In the genomic region with DNA sequence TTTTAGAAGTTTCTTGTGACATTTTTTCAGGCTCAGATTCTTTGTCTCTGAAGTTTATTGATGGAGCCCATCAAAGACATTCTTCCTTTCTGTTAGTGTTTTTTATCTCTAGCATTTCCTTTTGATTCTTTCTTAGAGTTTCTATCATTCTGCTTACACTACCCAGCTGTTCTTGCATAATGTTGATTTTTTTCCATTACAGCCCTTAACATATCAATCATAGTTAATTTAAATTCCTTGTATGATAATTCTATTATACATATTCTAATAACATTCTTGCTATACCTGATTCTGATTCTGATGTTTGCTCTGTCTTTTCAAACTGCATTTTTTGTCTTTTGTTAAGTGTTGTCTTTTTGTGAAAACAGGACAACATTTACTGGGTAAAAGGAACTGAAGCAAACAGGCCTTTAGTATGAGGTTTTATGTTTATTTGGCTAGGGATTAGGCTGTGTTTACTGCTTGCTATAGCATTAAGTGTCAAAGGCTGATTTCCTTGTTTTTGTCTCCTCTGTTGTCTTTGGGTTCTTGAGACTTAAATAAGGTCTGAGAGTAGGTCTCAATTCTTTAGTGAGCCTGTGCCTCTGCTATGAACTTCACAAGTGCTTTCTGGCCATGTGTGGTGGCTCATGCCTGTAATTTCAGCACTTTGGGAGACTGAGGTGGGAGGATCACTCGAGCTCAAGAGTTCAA, we compare ENCODE assay signal across 27 cellular contexts.
"Had no signal": no experiment of that assay in that cellular context is flagged by ENCODE, and none has a peak within 500 bp of the region (broad histone marks: within the 10 kb centered on the region; RNA-seq: fewer than 3 reads in every experiment).

No MANE protein-coding gene starts in this region.

- H3K9me3 Mint-ChIP-seq: activated B cell treated with CpG ODN at 0.5 μM for 24 hours; activated CD4-positive, alpha-beta T cell treated with anti-CD3 and anti-CD28 coated beads, Interleukin-2, amount 10 ng/mL, durations not matched to agents 24 days and 14 days; activated naive CD4-positive, alpha-beta T cell treated with anti-CD3 and anti-CD28 coated beads, Interleukin-2, amount 50 U/mL, for 24 hours; activated T-cell treated with anti-CD3 and anti-CD28 coated beads, Interleukin-2, amount 50 U/mL, for 24 hours; activated T-helper 1 cell treated with anti-CD3 and anti-CD28 coated beads, Interleukin-12 subunit alpha, Interleukin-12 subunit beta, Interleukin-2, Interleukin-4 antibody, amounts not matched to agents 30 ng/mL and 10 ng/mL and 1 ng/mL, durations not matched to agents 14 hours and 24 hours and 36 hours; central memory CD8-positive, alpha-beta T cell had no signal

- DNase-seq: activated B cell treated with CpG ODN at 0.5 μM for 24 hours; activated CD4-positive, alpha-beta T cell treated with anti-CD3 and anti-CD28 coated beads for 1 hour; activated CD4-positive, alpha-beta T cell treated with anti-CD3 and anti-CD28 coated beads, Interleukin-2, amount 10 ng/mL, durations not matched to agents 24 days and 14 days; activated CD4-positive, alpha-beta T cell treated with anti-CD3 and anti-CD28 coated beads, Interleukin-2, amount 50 U/mL, for 48 hours; activated CD8-positive, alpha-beta memory T cell treated with anti-CD3 and anti-CD28 coated beads, Interleukin-2, amount 10 ng/mL, durations not matched to agents 7 days and 5 days; activated effector memory CD4-positive, alpha-beta T cell treated with Interleukin-2 at 50 U/mL for 16 hours; activated naive CD4-positive, alpha-beta T cell; activated T-cell treated with anti-CD3 and anti-CD28 coated beads, Interleukin-2, amount 50 U/mL, for 24 hours; body of pancreas; MM.1S; NCI-H1105; NCI-H1436; NCI-H1694 treated with DMSO at 0.1 percent for 48 hours; NCI-H2029 treated with DMSO at 0.1 percent for 48 hours; NCI-H345; NCI-H510A; NCI-H69; Peyer's patch; Right ventricle myocardium superior; SJCRH30; T-helper 17 cell; T-helper 9 cell had no signal

- H3K4me3 Mint-ChIP-seq: activated B cell treated with CpG ODN at 0.5 μM for 24 hours; activated CD4-positive, alpha-beta T cell treated with anti-CD3 and anti-CD28 coated beads, Interleukin-2, amount 10 ng/mL, durations not matched to agents 24 days and 14 days; activated CD8-positive, alpha-beta memory T cell treated with anti-CD3 and anti-CD28 coated beads, Interleukin-2, amount 10 ng/mL, durations not matched to agents 7 days and 5 days; activated naive CD4-positive, alpha-beta T cell treated with anti-CD3 and anti-CD28 coated beads, Interleukin-2, amount 50 U/mL, for 24 hours; activated T-cell treated with anti-CD3 and anti-CD28 coated beads, Interleukin-2, amount 50 U/mL, for 24 hours; activated T-helper 1 cell treated with anti-CD3 and anti-CD28 coated beads, Interleukin-12 subunit alpha, Interleukin-12 subunit beta, Interleukin-2, Interleukin-4 antibody, amounts not matched to agents 30 ng/mL and 10 ng/mL and 1 ng/mL, durations not matched to agents 14 hours and 24 hours and 36 hours; central memory CD8-positive, alpha-beta T cell; T-helper 17 cell had no signal

- H3K36me3 Mint-ChIP-seq: activated CD8-positive, alpha-beta memory T cell treated with anti-CD3 and anti-CD28 coated beads, Interleukin-2, amount 10 ng/mL, durations not matched to agents 7 days and 5 days had no signal

- H3K4me1 Mint-ChIP-seq: activated B cell treated with CpG ODN at 0.5 μM for 24 hours; activated CD8-positive, alpha-beta memory T cell treated with anti-CD3 and anti-CD28 coated beads, Interleukin-2, amount 10 ng/mL, durations not matched to agents 7 days and 5 days; central memory CD8-positive, alpha-beta T cell had no signal

- ATAC-seq: activated CD8-positive, alpha-beta memory T cell treated with anti-CD3 and anti-CD28 coated beads, Interleukin-2, amount 10 ng/mL, durations not matched to agents 7 days and 5 days; body of pancreas; T-helper 17 cell had no signal

- H3K27ac Mint-ChIP-seq: activated B cell treated with CpG ODN at 0.5 μM for 24 hours; activated CD4-positive, alpha-beta T cell treated with anti-CD3 and anti-CD28 coated beads, Interleukin-2, amount 10 ng/mL, durations not matched to agents 24 days and 14 days; activated CD8-positive, alpha-beta memory T cell treated with anti-CD3 and anti-CD28 coated beads, Interleukin-2, amount 10 ng/mL, durations not matched to agents 7 days and 5 days; activated naive CD4-positive, alpha-beta T cell treated with anti-CD3 and anti-CD28 coated beads, Interleukin-2, amount 50 U/mL, for 24 hours; activated T-cell treated with anti-CD3 and anti-CD28 coated beads, Interleukin-2, amount 50 U/mL, for 24 hours; activated T-helper 1 cell treated with anti-CD3 and anti-CD28 coated beads, Interleukin-12 subunit alpha, Interleukin-12 subunit beta, Interleukin-2, Interleukin-4 antibody, amounts not matched to agents 30 ng/mL and 10 ng/mL and 1 ng/mL, durations not matched to agents 14 hours and 24 hours and 36 hours; T-helper 17 cell had no signal

- H3K9me3 ChIP-seq: ascending aorta, body of pancreas, Peyer's patch, SJCRH30 had no signal

- H3K4me3 ChIP-seq: ascending aorta, body of pancreas, Peyer's patch, SJCRH30 had no signal

- H3K27ac ChIP-seq: ascending aorta, body of pancreas, Peyer's patch, RWPE1, SJCRH30 had no signal

- H3K27me3 ChIP-seq: ascending aorta, body of pancreas, Peyer's patch, SJCRH30 had no signal

- H3K4me1 ChIP-seq: ascending aorta, body of pancreas, Peyer's patch, SJCRH30 had no signal

- H3K36me3 ChIP-seq: ascending aorta, Peyer's patch, SJCRH30 had no signal
